20 cellular contexts compared by ENCODE assay signal in the genomic region with DNA sequence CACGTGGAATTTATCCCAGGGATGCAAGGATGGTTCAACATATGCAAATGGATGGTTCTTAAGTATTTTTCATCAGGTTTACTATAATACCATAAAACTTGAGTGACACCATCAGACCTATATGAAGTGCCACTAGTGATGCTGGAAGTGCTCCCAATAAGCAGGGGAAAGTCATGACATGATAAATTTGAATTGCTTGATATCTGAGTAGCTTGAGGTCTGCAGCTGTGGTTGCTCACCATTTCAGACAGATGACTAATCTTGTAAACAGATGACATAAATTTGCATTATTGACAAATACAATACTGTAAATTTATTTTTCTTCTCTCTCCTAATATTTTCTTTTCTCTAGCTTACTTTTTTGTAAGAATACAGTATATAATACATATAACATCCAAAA. TPM values are rescaled to one million over a fixed set of nuclear protein-coding genes. Genes with fewer than 3 reads are reported as not detected.
A peak's percentile ranks its signal among the peaks of the same experiment; 100 is the strongest.
DNase-seq lines count a peak whose midpoint lies in the region; ATAC-seq, FAIRE-seq and TF ChIP-seq lines count a peak whose summit lies in the region.
"Had no signal": no experiment of that assay in that cellular context is flagged by ENCODE, and none has a peak within 500 bp of the region (broad histone marks: within the 10 kb centered on the region; RNA-seq: fewer than 3 reads in every experiment).

No MANE protein-coding gene starts in this region.

- peak; percentile 72 for FAIRE-seq in G401.6 (lab: Jason Lieb, UNC)
- FAIRE-seq: GM12892 had no signal

- no peak for TF ChIP-seq CTCF in epithelial cell of esophagus (IDR thresholded peaks at IDR 0.05; ENCODE audit: insufficient read depth, low read depth, low read length, missing control alignments)

- no peak overlapping the region for H3K4me3 ChIP-seq in epithelial cell of esophagus (ENCODE audit: low read length)
- H3K4me3 ChIP-seq: SJCRH30 had no signal

- ATAC-seq in HG03139 (IDR thresholded peaks at IDR 0.05; ENCODE audit: unreplicated experiment), result no peak

- peak; percentile 46 for DNase-seq in M059J (ENCODE audit: low read depth)
- DNase-seq in epithelial cell of esophagus (ENCODE audit: low read depth), result peak; percentile 28
- DNase-seq in myocyte (ENCODE audit: low read depth), result peak; percentile 70
- DNase-seq in GOT3 (lab: John Stamatoyannopoulos, UW), result no peak
- no peak for DNase-seq in SIG-M5 (lab: John Stamatoyannopoulos, UW)
- DNase-seq in NCI-H748 (lab: John Stamatoyannopoulos, UW; ENCODE audit: unreplicated experiment), result no peak
- DNase-seq: ACHN, AML-193, COR-L47, DMS153, GDM1, NCI-H1105 treated with DMSO at 0.1 percent for 48 hours, NCI-H1694 treated with DMSO at 0.1 percent for 48 hours, NCI-H2107, NCI-H526 treated with DMSO at 0.1 percent for 48 hours, OCI-M1, SJCRH30 had no signal

RNA-seq across cellular contexts. Expression of a gene that starts 13.7 kb away (rescaled TPM):
- 10.1 and 16.6 TPM in 2 replicates for total RNA-seq in M059J (2014; rRNA removed; shearing (Covaris generic))
- total RNA-seq in myocyte, result 30.2 TPM in 2 replicates
- polyA plus RNA-seq in myocyte (2012), result 10.2 TPM

Comparison
In these comparisons a context has a peak if more than half of its experiments do, and no peak if none do; other contexts are left out.
1. DNase-seq: peak in M059J (single experiment), epithelial cell of esophagus (single experiment) and myocyte (single experiment); none in GOT3 (single experiment), SIG-M5 (single experiment) and NCI-H748 (single experiment).